1 cellular context compared by ENCODE assay signal in genomic region chr14:30999038-30999773, GRCh38.
TF ChIP-seq lines count a peak whose summit lies in the region.

No MANE protein-coding gene starts in this region.

TF ChIP-seq in WTC11, 78 proteins besides CTCF, POLR2A, EP300 and RAD21 (continued from another document):
- TF ChIP-seq E2F5 (CRISPR knock-in tag; IDR thresholded peaks at IDR 0.05) (no peak), ZNF232 (CRISPR knock-in tag; IDR thresholded peaks at IDR 0.05) (no peak), CREB1 (CRISPR knock-in tag; IDR thresholded peaks at IDR 0.05) (no peak), IRF1 (CRISPR knock-in tag; IDR thresholded peaks at IDR 0.05) (no peak), ZNF263 (CRISPR knock-in tag; IDR thresholded peaks at IDR 0.05; ENCODE audit: low read depth) (no peak), TP53 (CRISPR knock-in tag; IDR thresholded peaks at IDR 0.05) (no peak), ZNF671 (CRISPR knock-in tag; IDR thresholded peaks at IDR 0.05) (no peak)
- TF ChIP-seq, protein P1, sequence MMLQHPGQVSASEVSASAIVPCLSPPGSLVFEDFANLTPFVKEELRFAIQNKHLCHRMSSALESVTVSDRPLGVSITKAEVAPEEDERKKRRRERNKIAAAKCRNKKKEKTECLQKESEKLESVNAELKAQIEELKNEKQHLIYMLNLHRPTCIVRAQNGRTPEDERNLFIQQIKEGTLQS (CRISPR knock-in tag; conservative IDR thresholded peaks at IDR 0.05): no peak
- TF ChIP-seq, protein P2, sequence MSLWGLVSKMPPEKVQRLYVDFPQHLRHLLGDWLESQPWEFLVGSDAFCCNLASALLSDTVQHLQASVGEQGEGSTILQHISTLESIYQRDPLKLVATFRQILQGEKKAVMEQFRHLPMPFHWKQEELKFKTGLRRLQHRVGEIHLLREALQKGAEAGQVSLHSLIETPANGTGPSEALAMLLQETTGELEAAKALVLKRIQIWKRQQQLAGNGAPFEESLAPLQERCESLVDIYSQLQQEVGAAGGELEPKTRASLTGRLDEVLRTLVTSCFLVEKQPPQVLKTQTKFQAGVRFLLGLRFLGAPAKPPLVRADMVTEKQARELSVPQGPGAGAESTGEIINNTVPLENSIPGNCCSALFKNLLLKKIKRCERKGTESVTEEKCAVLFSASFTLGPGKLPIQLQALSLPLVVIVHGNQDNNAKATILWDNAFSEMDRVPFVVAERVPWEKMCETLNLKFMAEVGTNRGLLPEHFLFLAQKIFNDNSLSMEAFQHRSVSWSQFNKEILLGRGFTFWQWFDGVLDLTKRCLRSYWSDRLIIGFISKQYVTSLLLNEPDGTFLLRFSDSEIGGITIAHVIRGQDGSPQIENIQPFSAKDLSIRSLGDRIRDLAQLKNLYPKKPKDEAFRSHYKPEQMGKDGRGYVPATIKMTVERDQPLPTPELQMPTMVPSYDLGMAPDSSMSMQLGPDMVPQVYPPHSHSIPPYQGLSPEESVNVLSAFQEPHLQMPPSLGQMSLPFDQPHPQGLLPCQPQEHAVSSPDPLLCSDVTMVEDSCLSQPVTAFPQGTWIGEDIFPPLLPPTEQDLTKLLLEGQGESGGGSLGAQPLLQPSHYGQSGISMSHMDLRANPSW (CRISPR knock-in tag; conservative IDR thresholded peaks at IDR 0.05; ENCODE audit: low read depth): no peak
- TF ChIP-seq, protein P3, sequence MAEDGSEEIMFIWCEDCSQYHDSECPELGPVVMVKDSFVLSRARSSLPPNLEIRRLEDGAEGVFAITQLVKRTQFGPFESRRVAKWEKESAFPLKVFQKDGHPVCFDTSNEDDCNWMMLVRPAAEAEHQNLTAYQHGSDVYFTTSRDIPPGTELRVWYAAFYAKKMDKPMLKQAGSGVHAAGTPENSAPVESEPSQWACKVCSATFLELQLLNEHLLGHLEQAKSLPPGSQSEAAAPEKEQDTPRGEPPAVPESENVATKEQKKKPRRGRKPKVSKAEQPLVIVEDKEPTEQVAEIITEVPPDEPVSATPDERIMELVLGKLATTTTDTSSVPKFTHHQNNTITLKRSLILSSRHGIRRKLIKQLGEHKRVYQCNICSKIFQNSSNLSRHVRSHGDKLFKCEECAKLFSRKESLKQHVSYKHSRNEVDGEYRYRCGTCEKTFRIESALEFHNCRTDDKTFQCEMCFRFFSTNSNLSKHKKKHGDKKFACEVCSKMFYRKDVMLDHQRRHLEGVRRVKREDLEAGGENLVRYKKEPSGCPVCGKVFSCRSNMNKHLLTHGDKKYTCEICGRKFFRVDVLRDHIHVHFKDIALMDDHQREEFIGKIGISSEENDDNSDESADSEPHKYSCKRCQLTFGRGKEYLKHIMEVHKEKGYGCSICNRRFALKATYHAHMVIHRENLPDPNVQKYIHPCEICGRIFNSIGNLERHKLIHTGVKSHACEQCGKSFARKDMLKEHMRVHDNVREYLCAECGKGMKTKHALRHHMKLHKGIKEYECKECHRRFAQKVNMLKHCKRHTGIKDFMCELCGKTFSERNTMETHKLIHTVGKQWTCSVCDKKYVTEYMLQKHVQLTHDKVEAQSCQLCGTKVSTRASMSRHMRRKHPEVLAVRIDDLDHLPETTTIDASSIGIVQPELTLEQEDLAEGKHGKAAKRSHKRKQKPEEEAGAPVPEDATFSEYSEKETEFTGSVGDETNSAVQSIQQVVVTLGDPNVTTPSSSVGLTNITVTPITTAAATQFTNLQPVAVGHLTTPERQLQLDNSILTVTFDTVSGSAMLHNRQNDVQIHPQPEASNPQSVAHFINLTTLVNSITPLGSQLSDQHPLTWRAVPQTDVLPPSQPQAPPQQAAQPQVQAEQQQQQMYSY (CRISPR knock-in tag; IDR thresholded peaks at IDR 0.05): no peak
